1 cellular context compared by ENCODE assay signal in the genomic region with DNA sequence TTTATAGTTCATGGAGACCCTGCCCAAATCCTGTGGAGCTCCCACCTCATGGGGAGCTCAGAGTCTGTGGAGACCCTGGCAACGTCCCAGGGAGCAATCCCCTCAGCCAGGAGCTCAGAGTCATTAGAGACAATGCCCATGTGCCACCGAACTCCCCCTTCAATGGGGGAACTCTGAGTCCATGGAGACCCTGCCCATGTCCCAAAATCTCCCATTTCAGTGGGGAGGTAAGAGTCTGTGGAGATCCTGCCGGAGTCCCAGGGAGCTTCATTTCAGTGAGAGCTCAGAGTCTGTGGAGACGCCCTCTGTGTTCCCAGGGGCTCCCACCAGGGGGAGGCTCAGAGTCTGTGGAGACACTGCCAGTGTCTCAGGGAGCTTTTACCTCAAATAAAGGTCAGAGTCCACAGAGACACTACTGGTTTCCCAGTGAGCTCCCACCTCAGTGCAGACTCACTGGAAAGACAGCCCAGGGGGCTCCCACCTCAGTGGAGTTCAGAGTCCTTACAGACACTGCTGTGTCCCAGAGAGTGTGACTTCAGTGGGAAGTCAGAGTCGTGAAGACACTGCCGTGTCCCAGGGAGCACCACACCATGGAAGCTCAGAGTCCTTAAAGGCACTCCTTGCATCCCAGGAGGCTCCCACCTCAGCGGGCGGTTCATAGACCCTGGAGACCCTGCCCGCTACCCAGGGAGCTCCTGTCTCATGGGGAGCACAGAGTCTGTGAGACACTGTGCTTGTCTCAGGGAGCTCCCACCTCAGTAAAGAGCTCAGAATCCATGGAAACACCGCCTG.
A peak's percentile ranks its signal among the peaks of the same experiment; 100 is the strongest.
TF ChIP-seq lines count a peak whose summit lies in the region.

No MANE protein-coding gene starts in this region.

TF ChIP-seq in K562, 482 proteins besides CTCF, POLR2A, EP300 and RAD21 (continues in another document):
- TF ChIP-seq RBM22 (IDR thresholded peaks at IDR 0.05; ENCODE audit: low read depth, low read length, poor library complexity, severe bottlenecking) = no peak
- no peak for TF ChIP-seq ZNF354B (CRISPR knock-in tag; IDR thresholded peaks at IDR 0.05)
- TF ChIP-seq NFE2 (IDR thresholded peaks at IDR 0.05; ENCODE audit: low read depth) = no peak
- TF ChIP-seq ARID1B (IDR thresholded peaks at IDR 0.05) = no peak
- no peak for TF ChIP-seq EP400 (IDR thresholded peaks at IDR 0.05)
- TF ChIP-seq, protein P1, sequence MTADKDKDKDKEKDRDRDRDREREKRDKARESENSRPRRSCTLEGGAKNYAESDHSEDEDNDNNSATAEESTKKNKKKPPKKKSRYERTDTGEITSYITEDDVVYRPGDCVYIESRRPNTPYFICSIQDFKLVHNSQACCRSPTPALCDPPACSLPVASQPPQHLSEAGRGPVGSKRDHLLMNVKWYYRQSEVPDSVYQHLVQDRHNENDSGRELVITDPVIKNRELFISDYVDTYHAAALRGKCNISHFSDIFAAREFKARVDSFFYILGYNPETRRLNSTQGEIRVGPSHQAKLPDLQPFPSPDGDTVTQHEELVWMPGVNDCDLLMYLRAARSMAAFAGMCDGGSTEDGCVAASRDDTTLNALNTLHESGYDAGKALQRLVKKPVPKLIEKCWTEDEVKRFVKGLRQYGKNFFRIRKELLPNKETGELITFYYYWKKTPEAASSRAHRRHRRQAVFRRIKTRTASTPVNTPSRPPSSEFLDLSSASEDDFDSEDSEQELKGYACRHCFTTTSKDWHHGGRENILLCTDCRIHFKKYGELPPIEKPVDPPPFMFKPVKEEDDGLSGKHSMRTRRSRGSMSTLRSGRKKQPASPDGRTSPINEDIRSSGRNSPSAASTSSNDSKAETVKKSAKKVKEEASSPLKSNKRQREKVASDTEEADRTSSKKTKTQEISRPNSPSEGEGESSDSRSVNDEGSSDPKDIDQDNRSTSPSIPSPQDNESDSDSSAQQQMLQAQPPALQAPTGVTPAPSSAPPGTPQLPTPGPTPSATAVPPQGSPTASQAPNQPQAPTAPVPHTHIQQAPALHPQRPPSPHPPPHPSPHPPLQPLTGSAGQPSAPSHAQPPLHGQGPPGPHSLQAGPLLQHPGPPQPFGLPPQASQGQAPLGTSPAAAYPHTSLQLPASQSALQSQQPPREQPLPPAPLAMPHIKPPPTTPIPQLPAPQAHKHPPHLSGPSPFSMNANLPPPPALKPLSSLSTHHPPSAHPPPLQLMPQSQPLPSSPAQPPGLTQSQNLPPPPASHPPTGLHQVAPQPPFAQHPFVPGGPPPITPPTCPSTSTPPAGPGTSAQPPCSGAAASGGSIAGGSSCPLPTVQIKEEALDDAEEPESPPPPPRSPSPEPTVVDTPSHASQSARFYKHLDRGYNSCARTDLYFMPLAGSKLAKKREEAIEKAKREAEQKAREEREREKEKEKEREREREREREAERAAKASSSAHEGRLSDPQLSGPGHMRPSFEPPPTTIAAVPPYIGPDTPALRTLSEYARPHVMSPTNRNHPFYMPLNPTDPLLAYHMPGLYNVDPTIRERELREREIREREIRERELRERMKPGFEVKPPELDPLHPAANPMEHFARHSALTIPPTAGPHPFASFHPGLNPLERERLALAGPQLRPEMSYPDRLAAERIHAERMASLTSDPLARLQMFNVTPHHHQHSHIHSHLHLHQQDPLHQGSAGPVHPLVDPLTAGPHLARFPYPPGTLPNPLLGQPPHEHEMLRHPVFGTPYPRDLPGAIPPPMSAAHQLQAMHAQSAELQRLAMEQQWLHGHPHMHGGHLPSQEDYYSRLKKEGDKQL (CRISPR knock-in tag; IDR thresholded peaks at IDR 0.05; ENCODE audit: borderline replicate concordance) = no peak
- no peak for TF ChIP-seq ZNF717 (CRISPR knock-in tag; IDR thresholded peaks at IDR 0.05)
- TF ChIP-seq CBX3 (IDR thresholded peaks at IDR 0.05; ENCODE audit: borderline replicate concordance in 1 of 2, low read length in 2 of 2) = peak in 1 of 2 experiments; percentile 62; a peak in 1 of 3 replicates
- TF ChIP-seq, protein P2, sequence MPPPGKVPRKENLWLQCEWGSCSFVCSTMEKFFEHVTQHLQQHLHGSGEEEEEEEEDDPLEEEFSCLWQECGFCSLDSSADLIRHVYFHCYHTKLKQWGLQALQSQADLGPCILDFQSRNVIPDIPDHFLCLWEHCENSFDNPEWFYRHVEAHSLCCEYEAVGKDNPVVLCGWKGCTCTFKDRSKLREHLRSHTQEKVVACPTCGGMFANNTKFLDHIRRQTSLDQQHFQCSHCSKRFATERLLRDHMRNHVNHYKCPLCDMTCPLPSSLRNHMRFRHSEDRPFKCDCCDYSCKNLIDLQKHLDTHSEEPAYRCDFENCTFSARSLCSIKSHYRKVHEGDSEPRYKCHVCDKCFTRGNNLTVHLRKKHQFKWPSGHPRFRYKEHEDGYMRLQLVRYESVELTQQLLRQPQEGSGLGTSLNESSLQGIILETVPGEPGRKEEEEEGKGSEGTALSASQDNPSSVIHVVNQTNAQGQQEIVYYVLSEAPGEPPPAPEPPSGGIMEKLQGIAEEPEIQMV (tag; conservative IDR thresholded peaks at IDR 0.05; ENCODE audit: low read depth) = no peak
- TF ChIP-seq, protein P3, sequence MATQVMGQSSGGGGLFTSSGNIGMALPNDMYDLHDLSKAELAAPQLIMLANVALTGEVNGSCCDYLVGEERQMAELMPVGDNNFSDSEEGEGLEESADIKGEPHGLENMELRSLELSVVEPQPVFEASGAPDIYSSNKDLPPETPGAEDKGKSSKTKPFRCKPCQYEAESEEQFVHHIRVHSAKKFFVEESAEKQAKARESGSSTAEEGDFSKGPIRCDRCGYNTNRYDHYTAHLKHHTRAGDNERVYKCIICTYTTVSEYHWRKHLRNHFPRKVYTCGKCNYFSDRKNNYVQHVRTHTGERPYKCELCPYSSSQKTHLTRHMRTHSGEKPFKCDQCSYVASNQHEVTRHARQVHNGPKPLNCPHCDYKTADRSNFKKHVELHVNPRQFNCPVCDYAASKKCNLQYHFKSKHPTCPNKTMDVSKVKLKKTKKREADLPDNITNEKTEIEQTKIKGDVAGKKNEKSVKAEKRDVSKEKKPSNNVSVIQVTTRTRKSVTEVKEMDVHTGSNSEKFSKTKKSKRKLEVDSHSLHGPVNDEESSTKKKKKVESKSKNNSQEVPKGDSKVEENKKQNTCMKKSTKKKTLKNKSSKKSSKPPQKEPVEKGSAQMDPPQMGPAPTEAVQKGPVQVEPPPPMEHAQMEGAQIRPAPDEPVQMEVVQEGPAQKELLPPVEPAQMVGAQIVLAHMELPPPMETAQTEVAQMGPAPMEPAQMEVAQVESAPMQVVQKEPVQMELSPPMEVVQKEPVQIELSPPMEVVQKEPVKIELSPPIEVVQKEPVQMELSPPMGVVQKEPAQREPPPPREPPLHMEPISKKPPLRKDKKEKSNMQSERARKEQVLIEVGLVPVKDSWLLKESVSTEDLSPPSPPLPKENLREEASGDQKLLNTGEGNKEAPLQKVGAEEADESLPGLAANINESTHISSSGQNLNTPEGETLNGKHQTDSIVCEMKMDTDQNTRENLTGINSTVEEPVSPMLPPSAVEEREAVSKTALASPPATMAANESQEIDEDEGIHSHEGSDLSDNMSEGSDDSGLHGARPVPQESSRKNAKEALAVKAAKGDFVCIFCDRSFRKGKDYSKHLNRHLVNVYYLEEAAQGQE (CRISPR knock-in tag; IDR thresholded peaks at IDR 0.05; ENCODE audit: low read depth) = no peak
- TF ChIP-seq PRPF4 (IDR thresholded peaks at IDR 0.05; ENCODE audit: insufficient read depth, low read depth, low read length, poor library complexity, severe bottlenecking) = no peak
- no peak for TF ChIP-seq ZNF121 (CRISPR knock-in tag; conservative IDR thresholded peaks at IDR 0.05)
- TF ChIP-seq SAP30 (IDR thresholded peaks at IDR 0.05; ENCODE audit: borderline replicate concordance, insufficient read depth, low read depth, low read length, poor library complexity, severe bottlenecking) = no peak
- TF ChIP-seq JUND (IDR thresholded peaks at IDR 0.05; ENCODE audit: borderline replicate concordance, low read depth, low read length) = peak; percentile 53; the same call in 1 of the 2 replicates
- no peak; the same call in 2 of the 3 replicates for TF ChIP-seq JUND (tag; IDR thresholded peaks at IDR 0.05; ENCODE audit: borderline replicate concordance, low read depth, low read length)
- TF ChIP-seq, protein P4, sequence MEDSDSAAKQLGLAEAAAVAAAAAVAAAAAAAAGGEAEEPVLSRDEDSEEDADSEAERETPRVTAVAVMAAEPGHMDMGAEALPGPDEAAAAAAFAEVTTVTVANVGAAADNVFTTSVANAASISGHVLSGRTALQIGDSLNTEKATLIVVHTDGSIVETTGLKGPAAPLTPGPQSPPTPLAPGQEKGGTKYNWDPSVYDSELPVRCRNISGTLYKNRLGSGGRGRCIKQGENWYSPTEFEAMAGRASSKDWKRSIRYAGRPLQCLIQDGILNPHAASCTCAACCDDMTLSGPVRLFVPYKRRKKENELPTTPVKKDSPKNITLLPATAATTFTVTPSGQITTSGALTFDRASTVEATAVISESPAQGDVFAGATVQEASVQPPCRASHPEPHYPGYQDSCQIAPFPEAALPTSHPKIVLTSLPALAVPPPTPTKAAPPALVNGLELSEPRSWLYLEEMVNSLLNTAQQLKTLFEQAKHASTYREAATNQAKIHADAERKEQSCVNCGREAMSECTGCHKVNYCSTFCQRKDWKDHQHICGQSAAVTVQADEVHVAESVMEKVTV (CRISPR knock-in tag; IDR thresholded peaks at IDR 0.05) = peak; percentile 54; the same call in 1 of the 2 replicates
- peak; percentile 26; the same call in 1 of the 2 replicates for TF ChIP-seq NR2C1 (IDR thresholded peaks at IDR 0.05)
- TF ChIP-seq NR2C1 (tag; IDR thresholded peaks at IDR 0.05) = no peak
- no peak for TF ChIP-seq ZFP36 (IDR thresholded peaks at IDR 0.05; ENCODE audit: low read depth, low read length, partially characterized antibody)
- no peak for TF ChIP-seq ZNF589 (CRISPR knock-in tag; IDR thresholded peaks at IDR 0.05; ENCODE audit: low read depth)
- TF ChIP-seq DACH1 (IDR thresholded peaks at IDR 0.05; ENCODE audit: partially characterized antibody) = no peak
- TF ChIP-seq SRSF7 (optimal IDR thresholded peaks at IDR 0.05; ENCODE audit: low read depth, low read length) = no peak
- TF ChIP-seq ETV1 (tag; conservative IDR thresholded peaks at IDR 0.05; ENCODE audit: low read depth) = no peak
- peak; percentile 71 for TF ChIP-seq CC2D1A (IDR thresholded peaks at IDR 0.05)
- no peak for TF ChIP-seq TBL1XR1 (IDR thresholded peaks at IDR 0.05; ENCODE audit: low read length in 2 of 2)
- 0 out of 2 replicates have a peak, but pooled peaks have one; percentile 28 for TF ChIP-seq MYNN (IDR thresholded peaks at IDR 0.05)
- no peak for TF ChIP-seq MYNN (CRISPR knock-in tag; IDR thresholded peaks at IDR 0.05)
- 0 out of 4 replicates have a peak, but pooled peaks of 1 of the 2 experiments have one; percentile 20 for TF ChIP-seq RCOR1 (IDR thresholded peaks at IDR 0.05; ENCODE audit: borderline replicate concordance in 1 of 2, low read depth in 2 of 2, low read length in 2 of 2)
- no peak for TF ChIP-seq FOXA1 (IDR thresholded peaks at IDR 0.05; ENCODE audit: borderline replicate concordance)
- TF ChIP-seq, protein P5, sequence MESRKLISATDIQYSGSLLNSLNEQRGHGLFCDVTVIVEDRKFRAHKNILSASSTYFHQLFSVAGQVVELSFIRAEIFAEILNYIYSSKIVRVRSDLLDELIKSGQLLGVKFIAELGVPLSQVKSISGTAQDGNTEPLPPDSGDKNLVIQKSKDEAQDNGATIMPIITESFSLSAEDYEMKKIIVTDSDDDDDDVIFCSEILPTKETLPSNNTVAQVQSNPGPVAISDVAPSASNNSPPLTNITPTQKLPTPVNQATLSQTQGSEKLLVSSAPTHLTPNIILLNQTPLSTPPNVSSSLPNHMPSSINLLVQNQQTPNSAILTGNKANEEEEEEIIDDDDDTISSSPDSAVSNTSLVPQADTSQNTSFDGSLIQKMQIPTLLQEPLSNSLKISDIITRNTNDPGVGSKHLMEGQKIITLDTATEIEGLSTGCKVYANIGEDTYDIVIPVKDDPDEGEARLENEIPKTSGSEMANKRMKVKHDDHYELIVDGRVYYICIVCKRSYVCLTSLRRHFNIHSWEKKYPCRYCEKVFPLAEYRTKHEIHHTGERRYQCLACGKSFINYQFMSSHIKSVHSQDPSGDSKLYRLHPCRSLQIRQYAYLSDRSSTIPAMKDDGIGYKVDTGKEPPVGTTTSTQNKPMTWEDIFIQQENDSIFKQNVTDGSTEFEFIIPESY (CRISPR knock-in tag; IDR thresholded peaks at IDR 0.05) = no peak
- no peak for TF ChIP-seq SETDB1 (IDR thresholded peaks at IDR 0.05; ENCODE audit: low read length)
- TF ChIP-seq, protein P6, sequence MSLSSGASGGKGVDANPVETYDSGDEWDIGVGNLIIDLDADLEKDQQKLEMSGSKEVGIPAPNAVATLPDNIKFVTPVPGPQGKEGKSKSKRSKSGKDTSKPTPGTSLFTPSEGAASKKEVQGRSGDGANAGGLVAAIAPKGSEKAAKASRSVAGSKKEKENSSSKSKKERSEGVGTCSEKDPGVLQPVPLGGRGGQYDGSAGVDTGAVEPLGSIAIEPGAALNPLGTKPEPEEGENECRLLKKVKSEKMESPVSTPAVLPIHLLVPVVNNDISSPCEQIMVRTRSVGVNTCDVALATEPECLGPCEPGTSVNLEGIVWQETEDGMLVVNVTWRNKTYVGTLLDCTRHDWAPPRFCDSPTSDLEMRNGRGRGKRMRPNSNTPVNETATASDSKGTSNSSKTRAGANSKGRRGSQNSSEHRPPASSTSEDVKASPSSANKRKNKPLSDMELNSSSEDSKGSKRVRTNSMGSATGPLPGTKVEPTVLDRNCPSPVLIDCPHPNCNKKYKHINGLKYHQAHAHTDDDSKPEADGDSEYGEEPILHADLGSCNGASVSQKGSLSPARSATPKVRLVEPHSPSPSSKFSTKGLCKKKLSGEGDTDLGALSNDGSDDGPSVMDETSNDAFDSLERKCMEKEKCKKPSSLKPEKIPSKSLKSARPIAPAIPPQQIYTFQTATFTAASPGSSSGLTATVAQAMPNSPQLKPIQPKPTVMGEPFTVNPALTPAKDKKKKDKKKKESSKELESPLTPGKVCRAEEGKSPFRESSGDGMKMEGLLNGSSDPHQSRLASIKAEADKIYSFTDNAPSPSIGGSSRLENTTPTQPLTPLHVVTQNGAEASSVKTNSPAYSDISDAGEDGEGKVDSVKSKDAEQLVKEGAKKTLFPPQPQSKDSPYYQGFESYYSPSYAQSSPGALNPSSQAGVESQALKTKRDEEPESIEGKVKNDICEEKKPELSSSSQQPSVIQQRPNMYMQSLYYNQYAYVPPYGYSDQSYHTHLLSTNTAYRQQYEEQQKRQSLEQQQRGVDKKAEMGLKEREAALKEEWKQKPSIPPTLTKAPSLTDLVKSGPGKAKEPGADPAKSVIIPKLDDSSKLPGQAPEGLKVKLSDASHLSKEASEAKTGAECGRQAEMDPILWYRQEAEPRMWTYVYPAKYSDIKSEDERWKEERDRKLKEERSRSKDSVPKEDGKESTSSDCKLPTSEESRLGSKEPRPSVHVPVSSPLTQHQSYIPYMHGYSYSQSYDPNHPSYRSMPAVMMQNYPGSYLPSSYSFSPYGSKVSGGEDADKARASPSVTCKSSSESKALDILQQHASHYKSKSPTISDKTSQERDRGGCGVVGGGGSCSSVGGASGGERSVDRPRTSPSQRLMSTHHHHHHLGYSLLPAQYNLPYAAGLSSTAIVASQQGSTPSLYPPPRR (CRISPR knock-in tag; IDR thresholded peaks at IDR 0.05; ENCODE audit: borderline replicate concordance) = no peak
- TF ChIP-seq HOXB6 (CRISPR knock-in tag; IDR thresholded peaks at IDR 0.05; ENCODE audit: borderline replicate concordance) = no peak
- TF ChIP-seq SAFB (IDR thresholded peaks at IDR 0.05; ENCODE audit: borderline replicate concordance, low read depth, low read length) = no peak
- TF ChIP-seq SRF (CRISPR knock-in tag; IDR thresholded peaks at IDR 0.05) = 0 out of 4 replicates have a peak, but pooled peaks of 1 of the 2 experiments have one; percentile 30
- TF ChIP-seq SMC3 (conservative IDR thresholded peaks at IDR 0.05; ENCODE audit: insufficient read depth, low read depth, low read length) = peak; percentile 90
- peak; percentile 10 for TF ChIP-seq TBP (optimal IDR thresholded peaks at IDR 0.05; ENCODE audit: low read depth, low read length)
